8 cellular contexts compared by ENCODE assay signal in genomic region chr2:88669371-88670214, GRCh38. TPM values are rescaled to one million over a fixed set of nuclear protein-coding genes. Genes with fewer than 3 reads are reported as not detected.
DNase-seq lines count a peak whose midpoint lies in the region; ATAC-seq and TF ChIP-seq lines count a peak whose summit lies in the region.

No MANE protein-coding gene starts in this region.

- no peak overlapping the region for H3K4me2 ChIP-seq in Karpas-422 (ENCODE audit: low read depth, low read length, poor library complexity, severe bottlenecking)

- H3K27ac ChIP-seq in Karpas-422 (ENCODE audit: low read length) (no peak overlapping the region), WERI-Rb-1 (no peak overlapping the region), psoas muscle (peak overlapping the region; percentile 56)

- ATAC-seq in GM21576 (IDR thresholded peaks at IDR 0.05; ENCODE audit: unreplicated experiment) = peak; percentile 80
- peak; percentile 85 to 94 (median 90) for ATAC-seq in psoas muscle

- peak; percentile 18 for DNase-seq in stimulated activated CD4-positive, alpha-beta T cell treated with anti-CD3 and anti-CD28 coated beads, Interleukin-15, amount 100 ng/mL, for 24 hours
- DNase-seq in stimulated activated CD4-positive, alpha-beta T cell treated with anti-CD3 and anti-CD28 coated beads, Interleukin-4, amount 100 ng/mL, for 1 hour = no peak
- DNase-seq in Karpas-422 (peak; percentile 70), WERI-Rb-1 (peak; percentile 44), foreskin fibroblast (peak; percentile 21 to 65), psoas muscle (no peak), hepatic stellate cell (ENCODE audit: low spot score) (no peak)

- H3K36me3 ChIP-seq in Karpas-422 (ENCODE audit: insufficient read depth, low read length) (no peaks in the 10 kb centered on the region), WERI-Rb-1 (no peaks in the 10 kb centered on the region), psoas muscle (ENCODE audit: insufficient read depth in 1 of 2, low read depth in 1 of 2) (no peaks in the 10 kb centered on the region)

- 63 to 66% (median 65%) methylated on average over 6 of the region's 6 CpGs for WGBS in psoas muscle, 3 donors

- H3K9ac ChIP-seq in Karpas-422 (ENCODE audit: low read length) = no peak overlapping the region

- no peaks in the 10 kb centered on the region for H4K20me1 ChIP-seq in Karpas-422 (ENCODE audit: insufficient read depth, low read depth, low read length)

- H3K79me2 ChIP-seq in Karpas-422 (ENCODE audit: low read length) = no peaks in the 10 kb centered on the region

- TF ChIP-seq CTCF in WERI-Rb-1 (IDR thresholded peaks at IDR 0.05; ENCODE audit: low read depth, low read length) (peak; percentile 69), foreskin fibroblast (IDR thresholded peaks at IDR 0.05; ENCODE audit: low read depth, low read length) (peak; percentile 66), psoas muscle (IDR thresholded peaks at IDR 0.05) (peak; percentile 67)

- H2AFZ ChIP-seq in Karpas-422 (ENCODE audit: low read length) = no peak overlapping the region

- H3K9me3 ChIP-seq in Karpas-422 (ENCODE audit: low read length) = no peaks in the 10 kb centered on the region
- H3K9me3 ChIP-seq in WERI-Rb-1 (ENCODE audit: severe bottlenecking) = no peaks in the 10 kb centered on the region
- H3K9me3 ChIP-seq in psoas muscle = no peaks in the 10 kb centered on the region

- no peaks in the 10 kb centered on the region for H3K9me2 ChIP-seq in Karpas-422 (replicated peaks; ENCODE audit: insufficient read depth, low read length)

- intact Hi-C loops in psoas muscle (cut with DNase I) = loop anchor here in 1 of 2 donors (2.0 to 5.0 kb wide), 2 partner anchors 42 to 79 kb away; partner anchors contain the start of gene EIF2AK3

- H3K4me3 ChIP-seq in Karpas-422 (ENCODE audit: low read length) = no peak overlapping the region
- no peak overlapping the region for H3K4me3 ChIP-seq in WERI-Rb-1 (ENCODE audit: low read depth, low read length)
- H3K4me3 ChIP-seq in foreskin fibroblast (ENCODE audit: low read depth in 1 of 2, low read length in 2 of 2) = no peak overlapping the region
- no peak overlapping the region for H3K4me3 ChIP-seq in psoas muscle

- H3K27me3 ChIP-seq in Karpas-422 (ENCODE audit: low read length) = no peaks in the 10 kb centered on the region
- no peaks in the 10 kb centered on the region for H3K27me3 ChIP-seq in WERI-Rb-1 (ENCODE audit: insufficient read depth, low read depth, severe bottlenecking)
- no peaks in the 10 kb centered on the region for H3K27me3 ChIP-seq in psoas muscle (ENCODE audit: insufficient read depth in 3 of 3, low read length in 2 of 3)

- no peaks in the 10 kb centered on the region for H3K4me1 ChIP-seq in Karpas-422 (ENCODE audit: low read length)
- peaks cover 9% of the 10 kb centered on the region for H3K4me1 ChIP-seq in psoas muscle

RNA-seq across cellular contexts. Expression of gene RPIA, which starts 21.9 kb away (rescaled TPM):
- total RNA-seq in Karpas-422 (2014; rRNA removed; shearing (Covaris generic); ENCODE audit: low replicate concordance) = 36.4 and 72.0 TPM in 2 replicates
- total RNA-seq in psoas muscle = 10 to 100 TPM; 14.1 to 22.5 (median 20.1) TPM
- 10 to 100 TPM; 18.2 to 45.6 (median 34.6) TPM for polyA plus RNA-seq in psoas muscle

RNA-seq across cellular contexts. Expression of gene EIF2AK3, which starts 42.3 kb away (rescaled TPM):
- total RNA-seq in Karpas-422 (2014; rRNA removed; shearing (Covaris generic); ENCODE audit: low replicate concordance) = 10.7 and 18.4 TPM in 2 replicates
- total RNA-seq in psoas muscle = 1 to 10 TPM; 5.0 to 9.6 (median 8.0) TPM
- 1 to 10 TPM; 2.1 to 7.7 (median 6.7) TPM for polyA plus RNA-seq in psoas muscle

Comparison
In these comparisons a context has a peak if more than half of its experiments do, and no peak if none do; other contexts are left out.
1. DNase-seq: peak in stimulated activated CD4-positive, alpha-beta T cell treated with anti-CD3 and anti-CD28 coated beads, Interleukin-15, amount 100 ng/mL, for 24 hours (single experiment), Karpas-422 (single experiment), WERI-Rb-1 (single experiment) and foreskin fibroblast (2 of 2); none in stimulated activated CD4-positive, alpha-beta T cell treated with anti-CD3 and anti-CD28 coated beads, Interleukin-4, amount 100 ng/mL, for 1 hour (single experiment), psoas muscle (0 of 2) and hepatic stellate cell (single experiment).
2. Peak in every context shown above with its lines, with median percentiles within 50 percentile points of each other: CTCF ChIP-seq.